Comparison of ENCODE assay signal across 10 cellular contexts in genomic region chr12:116278667-116279066, GRCh38. TPM values are rescaled to one million over a fixed set of nuclear protein-coding genes. Genes with fewer than 3 reads are reported as not detected.
DNase-seq lines count a peak whose midpoint lies in the region; ATAC-seq, FAIRE-seq and TF ChIP-seq lines count a peak whose summit lies in the region.
"Had no signal": no experiment of that assay in that cellular context is flagged by ENCODE, and none has a peak within 500 bp of the region (broad histone marks: within the 10 kb centered on the region; RNA-seq: fewer than 3 reads in every experiment).

No MANE protein-coding gene starts in this region.

- dilution Hi-C loops in endothelial cell of umbilical vein (cut with MboI; ENCODE audit: extremely low pct_ligation_motif_present, low sequenced_read_pairs) = no loop called here

- peak overlapping the region; percentile 72 for H3K27ac Mint-ChIP-seq in activated naive CD4-positive, alpha-beta T cell treated with anti-CD3 and anti-CD28 coated beads, Interleukin-2, amount 50 U/mL, for 24 hours
- no peak overlapping the region for H3K27ac Mint-ChIP-seq in activated naive CD4-positive, alpha-beta T cell treated with anti-CD3 and anti-CD28 coated beads, Interleukin-2, amount 50 U/mL, for 72 hours
- H3K27ac Mint-ChIP-seq in stimulated activated naive CD8-positive, alpha-beta T cell treated with anti-CD3 and anti-CD28 coated beads, Interleukin-15, amount 100 ng/mL, for 72 hours = no peak overlapping the region

- CTCF ChIA-PET in endothelial cell of umbilical vein (lab: Charles Lee) = interaction anchor here (0.9 to 2.5 kb wide), 6 partner anchors 25 to 321 kb away, joined by 3 to 8 read pairs (median 5); no protein-coding TSS in a partner anchor

- H4K20me1 ChIP-seq in OCI-LY1 (ENCODE audit: insufficient read depth, low read length) (peaks cover 4% of the 10 kb centered on the region; the same call in 1 of the 2 replicates), endothelial cell of umbilical vein (replicated peaks; ENCODE audit: control insufficient read depth, extremely low read depth, insufficient read depth, low read length) (peaks cover 15% of the 10 kb centered on the region)

- peaks cover 16% of the 10 kb centered on the region for H3K4me1 ChIP-seq in OCI-LY1 (ENCODE audit: insufficient read depth, low read length, severe bottlenecking)
- peaks cover 17% of the 10 kb centered on the region for H3K4me1 ChIP-seq in endothelial cell of umbilical vein (ENCODE audit: control insufficient read depth, extremely low read depth, insufficient read depth, low read length)

- H3F3A ChIP-seq in OCI-LY1 (ENCODE audit: insufficient read depth, low read length) = no peaks in the 10 kb centered on the region

- H3K36me3 ChIP-seq in OCI-LY1 (ENCODE audit: insufficient read depth, low read length) (no peaks in the 10 kb centered on the region), endothelial cell of umbilical vein (ENCODE audit: control insufficient read depth in 2 of 2, extremely low read depth in 1 of 2, insufficient read depth in 2 of 2, low read length in 2 of 2) (no peaks in the 10 kb centered on the region)
- H3K36me3 ChIP-seq: colonic mucosa had no signal

- H3K27me3 Mint-ChIP-seq in activated naive CD4-positive, alpha-beta T cell treated with anti-CD3 and anti-CD28 coated beads, Interleukin-2, amount 50 U/mL, for 24 hours = no peaks in the 10 kb centered on the region
- H3K27me3 Mint-ChIP-seq in stimulated activated naive CD8-positive, alpha-beta T cell treated with anti-CD3 and anti-CD28 coated beads, Interleukin-15, amount 100 ng/mL, for 72 hours = peaks cover 6% of the 10 kb centered on the region

- H3K9me3 ChIP-seq in OCI-LY1 (ENCODE audit: low read length) = no peaks in the 10 kb centered on the region
- H3K9me3 ChIP-seq in endothelial cell of umbilical vein (replicated peaks; ENCODE audit: control insufficient read depth, insufficient read depth, low read length) = no peaks in the 10 kb centered on the region
- H3K9me3 ChIP-seq: colonic mucosa had no signal

- FAIRE-seq in endothelial cell of umbilical vein (lab: Jason Lieb, UNC) = peak; percentile 28

- no peaks in the 10 kb centered on the region for H3K9me2 ChIP-seq in OCI-LY1 (ENCODE audit: low read depth, low read length)

- H3K9ac ChIP-seq in OCI-LY1 (ENCODE audit: low read length) (no peak overlapping the region), endothelial cell of umbilical vein (replicated peaks; ENCODE audit: extremely low read depth, insufficient read depth, low read length) (no peak overlapping the region)

- ATAC-seq in activated naive CD4-positive, alpha-beta T cell treated with anti-CD3 and anti-CD28 coated beads, Interleukin-2, amount 50 U/mL, for 72 hours = no peak
- ATAC-seq in stimulated activated naive CD8-positive, alpha-beta T cell treated with anti-CD3 and anti-CD28 coated beads, Interleukin-15, amount 100 ng/mL, for 72 hours = no peak

- no peak for DNase-seq in activated naive CD4-positive, alpha-beta T cell treated with anti-CD3 and anti-CD28 coated beads, Interleukin-2, amount 50 U/mL, for 72 hours (ENCODE audit: low spot score in 2 of 2)
- DNase-seq in endothelial cell of umbilical vein (ENCODE audit: low read depth, low spot score) (no peak), amniotic stem cell (lab: John Stamatoyannopoulos, UW) (no peak), NCI-H748 (lab: John Stamatoyannopoulos, UW; ENCODE audit: unreplicated experiment) (no peak), NCI-H1694 treated with DMSO at 0.1 percent for 48 hours (lab: John Stamatoyannopoulos, UW) (no peak)
- no peak for DNase-seq in stimulated activated naive CD8-positive, alpha-beta T cell treated with anti-CD3 and anti-CD28 coated beads, Interleukin-15, amount 100 ng/mL, for 72 hours
- DNase-seq: NCI-H446 treated with DMSO at 0.1 percent for 48 hours had no signal

- intact Hi-C loops in endothelial cell of umbilical vein (cut with micrococcal nuclease) = loop anchor here (5.0 kb wide), 4 partner anchors 229 to 409 kb away; no protein-coding TSS in a partner anchor

- POLR2A ChIA-PET in endothelial cell of umbilical vein (lab: Charles Lee) = no interaction called here

- H3K4me3 Mint-ChIP-seq in activated naive CD4-positive, alpha-beta T cell treated with anti-CD3 and anti-CD28 coated beads, Interleukin-2, amount 50 U/mL, for 24 hours = peak overlapping the region; percentile 89
- peak overlapping the region; percentile 61 to 67 for H3K4me3 Mint-ChIP-seq in stimulated activated naive CD8-positive, alpha-beta T cell treated with anti-CD3 and anti-CD28 coated beads, Interleukin-15, amount 100 ng/mL, for 72 hours

- BruUV-seq in endothelial cell of umbilical vein (replicated peaks; lab: Mats Ljungman, UMichigan) = no TSS peak

- H2AFZ ChIP-seq in OCI-LY1 (ENCODE audit: low read length) (no peak overlapping the region), endothelial cell of umbilical vein (ENCODE audit: low read depth, low read length) (peak overlapping the region; percentile 89)

- no peaks in the 10 kb centered on the region for H3K9me3 Mint-ChIP-seq in activated naive CD4-positive, alpha-beta T cell treated with anti-CD3 and anti-CD28 coated beads, Interleukin-2, amount 50 U/mL, for 24 hours
- no peaks in the 10 kb centered on the region for H3K9me3 Mint-ChIP-seq in activated naive CD4-positive, alpha-beta T cell treated with anti-CD3 and anti-CD28 coated beads, Interleukin-2, amount 50 U/mL, for 72 hours
- no peaks in the 10 kb centered on the region for H3K9me3 Mint-ChIP-seq in stimulated activated naive CD8-positive, alpha-beta T cell treated with anti-CD3 and anti-CD28 coated beads, Interleukin-15, amount 100 ng/mL, for 72 hours

- H3K4me1 Mint-ChIP-seq in activated naive CD4-positive, alpha-beta T cell treated with anti-CD3 and anti-CD28 coated beads, Interleukin-2, amount 50 U/mL, for 24 hours = peaks cover 35% of the 10 kb centered on the region
- peaks cover 44% of the 10 kb centered on the region for H3K4me1 Mint-ChIP-seq in stimulated activated naive CD8-positive, alpha-beta T cell treated with anti-CD3 and anti-CD28 coated beads, Interleukin-15, amount 100 ng/mL, for 72 hours

- H3K27ac ChIP-seq in OCI-LY1 (ENCODE audit: low read depth, low read length, poor library complexity, severe bottlenecking) (no peak overlapping the region), endothelial cell of umbilical vein (ENCODE audit: insufficient read depth, low read depth, low read length) (no peak overlapping the region)

- TF ChIP-seq POLR2A in endothelial cell of umbilical vein (IDR thresholded peaks at IDR 0.05; ENCODE audit: low read depth, low read length) = no peak

- H3K79me2 ChIP-seq in OCI-LY1 (ENCODE audit: insufficient read depth, low read length) (peaks cover 16% of the 10 kb centered on the region), endothelial cell of umbilical vein (ENCODE audit: control insufficient read depth, insufficient read depth, low read length) (peaks cover 32% of the 10 kb centered on the region)

- H3K36me3 Mint-ChIP-seq in activated naive CD4-positive, alpha-beta T cell treated with anti-CD3 and anti-CD28 coated beads, Interleukin-2, amount 50 U/mL, for 24 hours = no peaks in the 10 kb centered on the region
- H3K36me3 Mint-ChIP-seq in activated naive CD4-positive, alpha-beta T cell treated with anti-CD3 and anti-CD28 coated beads, Interleukin-2, amount 50 U/mL, for 72 hours = peaks cover 10 to 13% of the 10 kb centered on the region in 2 donors

- H3K4me3 ChIP-seq in OCI-LY1 (ENCODE audit: low read depth, low read length, poor library complexity, severe bottlenecking) (no peak overlapping the region), endothelial cell of umbilical vein (replicated peaks in 1 of 3; ENCODE audit: insufficient read depth in 1 of 3, low read depth in 1 of 3, low read length in 3 of 3) (no peak overlapping the region)

- no peaks in the 10 kb centered on the region for H3K9me1 ChIP-seq in endothelial cell of umbilical vein (replicated peaks; ENCODE audit: control insufficient read depth, extremely low read depth, insufficient read depth, low read length)

- peak overlapping the region; percentile 75 for H3K4me2 ChIP-seq in OCI-LY1 (ENCODE audit: low read length)
- H3K4me2 ChIP-seq in endothelial cell of umbilical vein (ENCODE audit: insufficient read depth, low read length) = no peak overlapping the region

- TF ChIP-seq CTCF in OCI-LY1 (IDR thresholded peaks at IDR 0.05; ENCODE audit: low read length) (no peak), endothelial cell of umbilical vein (IDR thresholded peaks at IDR 0.05; ENCODE audit: extremely low read depth in 1 of 2, insufficient read depth in 1 of 2, low read depth in 1 of 2, low read length in 2 of 2) (no peak)

- no peaks in the 10 kb centered on the region; the same call in 1 of the 2 replicates for H3K27me3 ChIP-seq in OCI-LY1 (ENCODE audit: insufficient read depth, low read length)
- no peaks in the 10 kb centered on the region for H3K27me3 ChIP-seq in endothelial cell of umbilical vein (ENCODE audit: control insufficient read depth in 2 of 2, insufficient read depth in 2 of 2, low read length in 2 of 2)
- H3K27me3 ChIP-seq: colonic mucosa had no signal

TF ChIP-seq in endothelial cell of umbilical vein, 7 proteins besides CTCF, POLR2A, EP300 and RAD21:
- TF ChIP-seq GATA2 (IDR thresholded peaks at IDR 0.05; ENCODE audit: insufficient read depth, insufficient read length, low read depth, low read length) (no peak), JUN (IDR thresholded peaks at IDR 0.05; ENCODE audit: borderline replicate concordance, insufficient read depth, insufficient read length, low read depth) (no peak), POLR2AphosphoS5 (IDR thresholded peaks at IDR 0.05; ENCODE audit: insufficient read depth, low read depth, low read length) (no peak), MYC (IDR thresholded peaks at IDR 0.05; ENCODE audit: low read depth, low read length) (no peak), FOS (IDR thresholded peaks at IDR 0.05; ENCODE audit: borderline replicate concordance, insufficient read depth, low read length) (no peak), EZH2 (IDR thresholded peaks at IDR 0.05; ENCODE audit: borderline replicate concordance, low read depth, low read length, severe bottlenecking) (no peak), MAX (IDR thresholded peaks at IDR 0.05; ENCODE audit: insufficient read depth, insufficient read length) (no peak)

RNA-seq across cellular contexts. Expression of gene MED13L, which starts 1.2 kb away (rescaled TPM):
- 10 to 100 TPM; 54.2 to 64.0 TPM for total RNA-seq in activated naive CD4-positive, alpha-beta T cell treated with anti-CD3 and anti-CD28 coated beads, Interleukin-2, amount 50 U/mL, for 72 hours
- 82.7 and 93.6 TPM in 2 replicates for total RNA-seq in endothelial cell of umbilical vein
- polyA plus RNA-seq in endothelial cell of umbilical vein = 22.7 and 27.4 TPM in 2 replicates
- polyA plus RNA-seq in endothelial cell of umbilical vein (2011; cell fraction: cytosol; rRNA removed) = 20.3 and 20.7 TPM in 2 replicates
- 102 and 124 TPM in 2 replicates for polyA plus RNA-seq in endothelial cell of umbilical vein (2011; cell fraction: nucleus; rRNA removed)
- 27.6 and 36.3 TPM in 2 replicates for polyA plus RNA-seq in endothelial cell of umbilical vein (2012)
- polyA minus RNA-seq in endothelial cell of umbilical vein = 170 and 191 TPM in 2 replicates
- 28.2 TPM for polyA minus RNA-seq in endothelial cell of umbilical vein (2011; cell fraction: cytosol; rRNA and poly(A)+ RNA removed)
- 380 and 552 TPM in 2 replicates for polyA minus RNA-seq in endothelial cell of umbilical vein (2011; cell fraction: nucleus; rRNA and poly(A)+ RNA removed)
